Comparison of ENCODE assay signal across 1 cellular context in the genomic region with DNA sequence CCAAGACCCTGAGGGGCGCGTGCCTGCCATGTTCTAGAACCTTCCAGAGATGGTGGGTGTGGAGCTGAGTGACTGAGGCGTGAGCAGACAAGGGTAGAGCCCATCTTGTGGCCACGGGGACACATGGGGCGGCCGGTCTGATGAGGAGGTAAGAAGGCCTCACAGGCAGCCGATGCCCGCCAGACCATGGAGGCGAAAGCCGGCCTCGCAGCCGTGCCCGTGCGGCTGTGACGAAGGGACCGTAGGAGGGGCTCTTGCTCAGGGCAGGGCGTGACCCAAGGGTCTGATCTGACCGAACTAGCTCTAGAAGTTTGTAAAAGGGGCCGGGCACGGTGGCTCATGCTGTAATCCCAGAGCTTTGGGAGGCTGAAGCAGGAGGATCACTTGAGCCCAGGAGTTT.
TF ChIP-seq lines count a peak whose summit lies in the region.

No MANE protein-coding gene starts in this region.

TF ChIP-seq in H1, 55 proteins besides CTCF, POLR2A, EP300 and RAD21:
- TF ChIP-seq BCL11A (IDR thresholded peaks at IDR 0.05; ENCODE audit: low read depth in 2 of 2, low read length in 2 of 2): no peak
- no peak for TF ChIP-seq JUND (IDR thresholded peaks at IDR 0.05; ENCODE audit: low read length)
- TF ChIP-seq RBBP5 (IDR thresholded peaks at IDR 0.05; ENCODE audit: borderline replicate concordance, low read depth, low read length): no peak
- no peak for TF ChIP-seq GABPA (IDR thresholded peaks at IDR 0.05; ENCODE audit: borderline replicate concordance, insufficient read depth, low read length)
- TF ChIP-seq RXRA (IDR thresholded peaks at IDR 0.05; ENCODE audit: insufficient read depth, low read depth, low read length): no peak
- TF ChIP-seq SIN3A (conservative IDR thresholded peaks at IDR 0.05 in 1 of 2, IDR thresholded peaks at IDR 0.05 in 1 of 2; ENCODE audit: low read depth in 1 of 2, low read length in 2 of 2): no peak
